Comparison of ENCODE assay signal across 25 cellular contexts in the genomic region with DNA sequence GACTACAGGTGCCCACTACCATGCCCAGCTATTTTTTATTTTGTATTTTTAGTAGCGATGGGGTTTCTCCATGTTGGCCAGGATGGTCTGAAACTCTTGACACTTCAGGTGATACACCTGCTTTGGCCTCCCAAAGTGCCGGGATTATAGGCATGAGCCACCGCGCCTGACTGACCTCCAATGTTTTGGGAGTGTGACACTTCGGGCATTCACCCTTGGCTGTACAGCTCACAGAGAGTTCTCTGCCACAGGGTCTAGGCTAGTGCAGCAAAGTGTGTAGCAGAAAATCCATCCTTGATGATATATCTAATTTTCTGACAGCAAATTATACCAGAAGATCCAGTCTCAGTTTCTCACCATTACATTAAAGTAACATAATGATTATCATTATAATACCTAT. TPM values are rescaled to one million over a fixed set of nuclear protein-coding genes. Genes with fewer than 3 reads are reported as not detected.
"Had no signal": no experiment of that assay in that cellular context is flagged by ENCODE, and none has a peak within 500 bp of the region (broad histone marks: within the 10 kb centered on the region; RNA-seq: fewer than 3 reads in every experiment).

No MANE protein-coding gene starts in this region.

- FAIRE-seq: HTR-8/SVneo, RCC 7860 had no signal

- H3K27ac ChIP-seq: HL-60, SJSA1, SK-N-MC had no signal

- H3K36me3 ChIP-seq: SJSA1 had no signal

- H3K4me3 ChIP-seq: SJSA1, SK-N-MC had no signal

- H3K4me1 ChIP-seq: SJSA1 had no signal

- DNase-seq: KBM-7, NCI-H1092, NCI-H1105 treated with DMSO at 0.1 percent for 48 hours, NCI-H1417 treated with DMSO at 0.1 percent for 48 hours, NCI-H146, NCI-H1694 treated with DMSO at 0.1 percent for 48 hours, NCI-H1930, NCI-H2081, NCI-H2107, NCI-H226, NCI-H446, NCI-H510A, NCI-H524 treated with DMSO at 0.1 percent for 48 hours, NCI-H69, NCI-H774, Right ventricle myocardium superior, RPMI8226, SIG-M5 had no signal

- H3K27me3 ChIP-seq: SJSA1 had no signal

RNA-seq across cellular contexts. Expression of gene FAM20A, which starts 14.1 kb away (rescaled TPM):
- total RNA-seq: LHCN-M2, MCF 10A, SJSA1 had no signal
